ENCODE assay signal across 19 cellular contexts in the genomic region with DNA sequence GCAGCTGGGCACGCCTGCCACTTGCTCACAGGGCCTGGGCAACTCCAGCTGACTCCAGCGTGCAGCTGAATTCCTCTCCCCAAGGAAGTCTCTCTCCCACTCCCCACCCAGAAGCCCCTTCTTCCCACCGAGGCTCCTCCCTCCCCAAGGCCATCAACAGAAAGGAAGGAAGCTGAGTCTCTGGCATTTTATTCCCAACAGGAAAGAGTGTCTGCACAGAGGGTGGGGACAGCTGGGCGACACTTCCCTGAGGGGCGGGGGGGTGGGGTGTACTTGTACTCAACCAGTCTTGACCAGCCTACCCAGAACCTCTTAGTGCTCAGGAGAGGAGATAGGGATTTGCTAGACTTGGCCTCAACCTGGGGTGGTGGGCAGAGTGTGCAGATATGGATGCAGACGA. TPM values are rescaled to one million over a fixed set of nuclear protein-coding genes. Genes with fewer than 3 reads are reported as not detected.
DNase-seq lines count a peak whose midpoint lies in the region; ATAC-seq and TF ChIP-seq lines count a peak whose summit lies in the region.
"Had no signal": no experiment of that assay in that cellular context is flagged by ENCODE, and none has a peak within 500 bp of the region (broad histone marks: within the 10 kb centered on the region; RNA-seq: fewer than 3 reads in every experiment).

A gene with protein sequence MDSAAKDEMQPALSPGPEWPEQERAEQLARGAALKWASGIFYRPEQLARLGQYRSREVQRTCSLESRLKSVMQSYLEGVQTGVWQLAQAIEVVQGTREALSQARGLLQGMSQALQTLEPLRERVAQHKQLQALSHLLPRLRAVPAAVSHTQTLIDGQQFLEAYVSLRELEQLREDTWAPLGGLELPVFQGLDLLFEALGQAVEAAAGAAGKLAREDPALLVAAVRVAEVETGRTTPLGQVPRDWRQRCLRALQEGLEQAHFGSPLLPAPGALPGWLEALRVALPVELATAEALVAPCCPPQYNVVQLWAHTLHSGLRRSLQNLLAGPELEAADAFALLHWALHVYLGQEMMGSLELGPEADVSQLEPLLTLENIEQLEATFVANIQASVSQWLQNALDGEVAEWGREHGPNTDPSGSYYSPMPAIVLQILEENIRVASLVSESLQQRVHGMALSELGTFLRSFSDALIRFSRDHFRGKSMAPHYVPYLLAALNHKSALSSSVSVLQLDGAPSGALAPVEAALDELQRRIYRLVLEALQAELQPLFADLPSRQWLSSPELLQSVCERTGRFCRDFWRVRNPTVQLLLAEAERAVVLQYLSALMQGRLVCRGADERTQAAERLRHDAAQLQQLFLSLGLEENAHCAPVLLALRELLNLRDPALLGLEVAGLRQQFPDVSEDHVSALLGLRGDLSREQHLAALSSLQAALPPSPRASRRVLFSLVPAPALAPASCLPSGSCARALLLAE (minus strand): TSS at position 96 of the 400 bp plus-strand sequence. CDS start 460 bp downstream, outside the sequence.

- H3K4me2 ChIP-seq in neural progenitor cell: no peak within 1 kb of the TSS

- no peak within 1 kb of the TSS for H3K27ac Mint-ChIP-seq in activated CD4-positive, alpha-beta T cell treated with anti-CD3 and anti-CD28 coated beads for 36 hours
- no peak within 1 kb of the TSS for H3K27ac Mint-ChIP-seq in activated CD4-positive, alpha-beta T cell treated with anti-CD3 and anti-CD28 coated beads, Interleukin-2, amount 10 ng/mL, durations not matched to agents 24 days and 14 days
- H3K27ac Mint-ChIP-seq in neural progenitor cell: peak within 1 kb of the TSS; percentile 72

- POLR2A ChIA-PET in activated CD4-positive, alpha-beta T cell treated with anti-CD3 and anti-CD28 coated beads for 36 hours (lab: Charles Lee): no interaction called here

- no peak for ATAC-seq in activated CD4-positive, alpha-beta T cell treated with anti-CD3 and anti-CD28 coated beads for 36 hours
- ATAC-seq in HG02623 (IDR thresholded peaks at IDR 0.05; ENCODE audit: unreplicated experiment): no peak
- ATAC-seq: A549, PC-3 had no signal

- H3F3A ChIP-seq in neural progenitor cell (ENCODE audit: low read depth): peaks cover 2% of the 10 kb centered on the region

- no peaks in the 10 kb centered on the region for H3K9me3 Mint-ChIP-seq in activated CD4-positive, alpha-beta T cell treated with anti-CD3 and anti-CD28 coated beads for 36 hours (ENCODE audit: low read depth)
- no peaks in the 10 kb centered on the region for H3K9me3 Mint-ChIP-seq in activated CD4-positive, alpha-beta T cell treated with anti-CD3 and anti-CD28 coated beads, Interleukin-2, amount 10 ng/mL, durations not matched to agents 24 days and 14 days
- H3K9me3 Mint-ChIP-seq in neural progenitor cell: no peaks in the 10 kb centered on the region
- H3K9me3 Mint-ChIP-seq: activated B cell treated with CpG ODN at 0.5 μM for 24 hours; stimulated activated naive CD8-positive, alpha-beta T cell treated with anti-CD3 and anti-CD28 coated beads, Interleukin-15, Interleukin-2, amounts not matched to agents 100 ng/mL and 50 ng/mL, for 24 hours had no signal

- peak within 1 kb of the TSS; percentile 93 for H3K4me3 Mint-ChIP-seq in activated CD4-positive, alpha-beta T cell treated with anti-CD3 and anti-CD28 coated beads for 36 hours
- H3K4me3 Mint-ChIP-seq in activated CD4-positive, alpha-beta T cell treated with anti-CD3 and anti-CD28 coated beads, Interleukin-2, amount 10 ng/mL, durations not matched to agents 24 days and 14 days: no peak within 1 kb of the TSS
- no peak within 1 kb of the TSS for H3K4me3 Mint-ChIP-seq in neural progenitor cell

- CTCF ChIA-PET in activated CD4-positive, alpha-beta T cell treated with anti-CD3 and anti-CD28 coated beads for 36 hours (lab: Charles Lee): interaction anchor here (0.7 to 1.6 kb wide), 4 partner anchors 9 to 173 kb away, joined by 3 to 6 read pairs (median 4); no protein-coding TSS in a partner anchor

- no peak within 1 kb of the TSS for H2AFZ ChIP-seq in neural progenitor cell (replicated peaks)

- H3K4me3 ChIP-seq in neural progenitor cell: no peak within 1 kb of the TSS
- H3K4me3 ChIP-seq in effector memory CD4-positive, alpha-beta T cell (ENCODE audit: insufficient read depth, low read depth, low read length, poor library complexity, severe bottlenecking): no peak within 1 kb of the TSS
- H3K4me3 ChIP-seq: vagina had no signal

- peaks cover 39% of the 10 kb centered on the region for H4K20me1 ChIP-seq in neural progenitor cell (ENCODE audit: low read depth)

- no peak for TF ChIP-seq CTCF in neural progenitor cell (IDR thresholded peaks at IDR 0.05)

- H3K4me1 Mint-ChIP-seq in activated CD4-positive, alpha-beta T cell treated with anti-CD3 and anti-CD28 coated beads for 36 hours: peaks cover 31% of the 10 kb centered on the region
- peaks cover 32% of the 10 kb centered on the region for H3K4me1 Mint-ChIP-seq in activated CD4-positive, alpha-beta T cell treated with anti-CD3 and anti-CD28 coated beads, Interleukin-2, amount 10 ng/mL, durations not matched to agents 24 days and 14 days
- H3K4me1 Mint-ChIP-seq in neural progenitor cell: peaks cover 29% of the 10 kb centered on the region

- H3K79me2 ChIP-seq in neural progenitor cell (ENCODE audit: low read depth): peaks cover 24% of the 10 kb centered on the region

- H3K36me3 ChIP-seq in neural progenitor cell: no peaks in the 10 kb centered on the region
- peaks cover 8% of the 10 kb centered on the region for H3K36me3 ChIP-seq in effector memory CD4-positive, alpha-beta T cell (ENCODE audit: control insufficient read depth, insufficient read depth, low read length)

- intact Hi-C loops in activated CD4-positive, alpha-beta T cell treated with anti-CD3 and anti-CD28 coated beads for 36 hours (cut with DNase I, micrococcal nuclease): loop anchor here in 1 of 2 experiments (5.0 kb wide), 1 partner anchor 37 kb away; the partner anchor contains the start of gene TMEM208
- intact Hi-C loops in activated CD4-positive, alpha-beta T cell treated with anti-CD3 and anti-CD28 coated beads, Interleukin-2, amount 10 ng/mL, durations not matched to agents 24 days and 14 days (cut with micrococcal nuclease): no loop called here

- peaks cover 5% of the 10 kb centered on the region for H3K27me3 Mint-ChIP-seq in activated CD4-positive, alpha-beta T cell treated with anti-CD3 and anti-CD28 coated beads for 36 hours
- H3K27me3 Mint-ChIP-seq in activated CD4-positive, alpha-beta T cell treated with anti-CD3 and anti-CD28 coated beads, Interleukin-2, amount 10 ng/mL, durations not matched to agents 24 days and 14 days: peaks cover 7% of the 10 kb centered on the region
- peaks cover 17% of the 10 kb centered on the region for H3K27me3 Mint-ChIP-seq in neural progenitor cell (ENCODE audit: insufficient read depth, low read depth)

- H3K9me3 ChIP-seq in neural progenitor cell (ENCODE audit: low read depth): no peaks in the 10 kb centered on the region
- no peaks in the 10 kb centered on the region for H3K9me3 ChIP-seq in effector memory CD4-positive, alpha-beta T cell (ENCODE audit: control insufficient read depth, low read length)
- H3K9me3 ChIP-seq: A549, esophagus muscularis mucosa, vagina had no signal

- H3K36me3 Mint-ChIP-seq in activated CD4-positive, alpha-beta T cell treated with anti-CD3 and anti-CD28 coated beads for 36 hours (ENCODE audit: low read depth): peaks cover 19% of the 10 kb centered on the region
- peaks cover 27% of the 10 kb centered on the region for H3K36me3 Mint-ChIP-seq in activated CD4-positive, alpha-beta T cell treated with anti-CD3 and anti-CD28 coated beads, Interleukin-2, amount 10 ng/mL, durations not matched to agents 24 days and 14 days (ENCODE audit: low read depth)
- peaks cover 2% of the 10 kb centered on the region for H3K36me3 Mint-ChIP-seq in neural progenitor cell

- H3K27ac ChIP-seq in neural progenitor cell: no peak within 1 kb of the TSS
- no peak within 1 kb of the TSS for H3K27ac ChIP-seq in effector memory CD4-positive, alpha-beta T cell (ENCODE audit: insufficient read depth, low read length, poor library complexity, severe bottlenecking)

- no peak for DNase-seq in activated CD4-positive, alpha-beta T cell treated with anti-CD3 and anti-CD28 coated beads for 36 hours
- no peak for DNase-seq in activated CD4-positive, alpha-beta T cell treated with anti-CD3 and anti-CD28 coated beads, Interleukin-2, amount 10 ng/mL, durations not matched to agents 24 days and 14 days
- DNase-seq in SK-N-DZ (ENCODE audit: low spot score) (peak; percentile 81), glomerular endothelial cell (ENCODE audit: extremely low read depth, low read depth, low spot score) (no peak), neural progenitor cell (ENCODE audit: low spot score) (no peak), GOT3 (lab: John Stamatoyannopoulos, UW) (no peak)
- DNase-seq in effector memory CD4-positive, alpha-beta T cell: no peak
- DNase-seq: activated B cell treated with CpG ODN at 0.5 μM for 24 hours, activated gamma-delta T cell, cortex of kidney, islet precursor cell, NCI-H2029 treated with DMSO at 0.1 percent for 48 hours, NCI-H526, PC-3 had no signal

- H3K4me1 ChIP-seq in neural progenitor cell: peaks cover 7% of the 10 kb centered on the region
- H3K4me1 ChIP-seq in effector memory CD4-positive, alpha-beta T cell (ENCODE audit: control insufficient read depth, insufficient read depth, low read length, poor library complexity, severe bottlenecking): peaks cover 32% of the 10 kb centered on the region

- H3K27me3 ChIP-seq in neural progenitor cell: peaks cover 22% of the 10 kb centered on the region
- no peaks in the 10 kb centered on the region for H3K27me3 ChIP-seq in effector memory CD4-positive, alpha-beta T cell (replicated peaks; ENCODE audit: control insufficient read depth, insufficient read depth, low read length, poor library complexity, severe bottlenecking)
- H3K27me3 ChIP-seq: esophagus muscularis mucosa, vagina had no signal

- H3K9ac ChIP-seq in neural progenitor cell: no peak within 1 kb of the TSS

RNA-seq across cellular contexts. Expression of the gene that starts here (rescaled TPM):
- under 1 TPM in 1 of 2 experiments, not detected in 1; 0.16 TPM for total RNA-seq in activated CD4-positive, alpha-beta T cell treated with anti-CD3 and anti-CD28 coated beads for 36 hours
- 0.12 TPM in 1 of 2 replicates, not detected in the other for total RNA-seq in activated CD4-positive, alpha-beta T cell treated with anti-CD3 and anti-CD28 coated beads, Interleukin-2, amount 10 ng/mL, durations not matched to agents 24 days and 14 days
- polyA plus RNA-seq in SK-N-DZ (2014; cell fraction: cytosol; rRNA removed): 45.9 and 52.6 TPM in 2 replicates
- polyA plus RNA-seq in SK-N-DZ (2014; cell fraction: nucleus; rRNA removed): 166 and 170 TPM in 2 replicates
- total RNA-seq in glomerular endothelial cell (12.0 and 27.4 TPM in 2 replicates), neural progenitor cell (ENCODE audit: low replicate concordance) (not detected in 2 replicates)
- total RNA-seq: activated B cell treated with CpG ODN at 0.5 μM for 24 hours, PC-3 had no signal

Comparison
In these comparisons a context has a peak if more than half of its experiments do, and no peak if none do; other contexts are left out.
1. RNA of the gene that starts here (total RNA-seq): 12.0 to 27.4 TPM in glomerular endothelial cell; 0.16 TPM in activated CD4-positive, alpha-beta T cell treated with anti-CD3 and anti-CD28 coated beads for 36 hours, 0.12 TPM in activated CD4-positive, alpha-beta T cell treated with anti-CD3 and anti-CD28 coated beads, Interleukin-2, amount 10 ng/mL, durations not matched to agents 24 days and 14 days and not detected in neural progenitor cell; every median in the first group is over 10 times any median in the second.